ENCODE assay signal across 1 cellular context in the genomic region with DNA sequence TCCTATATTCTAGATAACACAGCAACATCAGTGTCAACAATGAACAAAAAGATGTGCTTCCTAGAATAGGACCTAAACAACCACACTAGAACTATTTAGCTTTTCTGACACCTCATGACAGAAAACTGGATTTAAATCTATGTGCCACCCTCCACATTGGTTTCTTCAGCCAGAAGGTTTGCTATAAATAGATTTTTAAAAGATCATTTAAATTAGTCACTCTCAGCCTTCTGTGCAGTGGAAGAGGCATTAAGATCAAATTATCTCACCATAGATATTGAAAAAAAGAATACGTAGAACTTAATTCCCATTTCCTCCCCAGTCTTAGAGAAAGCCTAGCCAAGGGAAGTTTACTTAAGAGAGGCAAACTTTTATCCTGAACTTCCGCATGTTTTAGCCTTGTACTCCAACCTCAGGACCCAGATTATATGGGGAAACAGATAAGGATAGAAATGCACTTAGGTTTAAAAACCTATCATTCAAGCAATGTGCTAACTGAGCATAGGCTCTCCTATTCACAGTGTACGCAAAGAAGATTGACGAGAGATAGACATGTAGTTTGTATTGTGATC.
TF ChIP-seq lines count a peak whose summit lies in the region.

No MANE protein-coding gene starts in this region.

TF ChIP-seq in HepG2, 621 proteins besides CTCF, POLR2A, EP300 and RAD21:
- TF ChIP-seq, protein P1, sequence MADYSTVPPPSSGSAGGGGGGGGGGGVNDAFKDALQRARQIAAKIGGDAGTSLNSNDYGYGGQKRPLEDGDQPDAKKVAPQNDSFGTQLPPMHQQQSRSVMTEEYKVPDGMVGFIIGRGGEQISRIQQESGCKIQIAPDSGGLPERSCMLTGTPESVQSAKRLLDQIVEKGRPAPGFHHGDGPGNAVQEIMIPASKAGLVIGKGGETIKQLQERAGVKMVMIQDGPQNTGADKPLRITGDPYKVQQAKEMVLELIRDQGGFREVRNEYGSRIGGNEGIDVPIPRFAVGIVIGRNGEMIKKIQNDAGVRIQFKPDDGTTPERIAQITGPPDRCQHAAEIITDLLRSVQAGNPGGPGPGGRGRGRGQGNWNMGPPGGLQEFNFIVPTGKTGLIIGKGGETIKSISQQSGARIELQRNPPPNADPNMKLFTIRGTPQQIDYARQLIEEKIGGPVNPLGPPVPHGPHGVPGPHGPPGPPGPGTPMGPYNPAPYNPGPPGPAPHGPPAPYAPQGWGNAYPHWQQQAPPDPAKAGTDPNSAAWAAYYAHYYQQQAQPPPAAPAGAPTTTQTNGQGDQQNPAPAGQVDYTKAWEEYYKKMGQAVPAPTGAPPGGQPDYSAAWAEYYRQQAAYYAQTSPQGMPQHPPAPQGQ (CRISPR knock-in tag; IDR thresholded peaks at IDR 0.05; ENCODE audit: borderline replicate concordance): no peak
- no peak for TF ChIP-seq HNRNPK (IDR thresholded peaks at IDR 0.05; ENCODE audit: low read depth, low read length, poor library complexity, severe bottlenecking)
- TF ChIP-seq RFX3 (CRISPR knock-in tag; IDR thresholded peaks at IDR 0.05): no peak
- no peak for TF ChIP-seq TCF12 (IDR thresholded peaks at IDR 0.05)
- no peak for TF ChIP-seq TCF12 (CRISPR knock-in tag; IDR thresholded peaks at IDR 0.05)
- no peak for TF ChIP-seq FOXP1 (IDR thresholded peaks at IDR 0.05)
- TF ChIP-seq FOXP1 (CRISPR knock-in tag; IDR thresholded peaks at IDR 0.05): no peak
- TF ChIP-seq, protein P2, sequence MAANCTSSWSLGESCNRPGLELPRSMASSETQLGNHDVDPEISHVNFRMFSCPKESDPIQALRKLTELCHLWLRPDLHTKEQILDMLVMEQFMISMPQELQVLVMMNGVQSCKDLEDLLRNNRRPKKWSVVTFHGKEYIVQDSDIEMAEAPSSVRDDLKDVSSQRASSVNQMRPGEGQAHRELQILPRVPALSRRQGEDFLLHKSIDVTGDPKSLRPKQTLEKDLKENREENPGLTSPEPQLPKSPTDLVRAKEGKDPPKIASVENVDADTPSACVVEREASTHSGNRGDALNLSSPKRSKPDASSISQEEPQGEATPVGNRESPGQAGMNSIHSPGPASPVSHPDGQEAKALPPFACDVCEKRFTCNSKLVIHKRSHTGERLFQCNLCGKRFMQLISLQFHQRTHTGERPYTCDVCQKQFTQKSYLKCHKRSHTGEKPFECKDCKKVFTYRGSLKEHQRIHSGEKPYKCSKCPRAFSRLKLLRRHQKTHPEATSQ (CRISPR knock-in tag; IDR thresholded peaks at IDR 0.05; ENCODE audit: borderline replicate concordance): no peak
- TF ChIP-seq ELF1 (CRISPR knock-in tag; IDR thresholded peaks at IDR 0.05): no peak
- TF ChIP-seq HOXA9 (CRISPR knock-in tag; IDR thresholded peaks at IDR 0.05; ENCODE audit: borderline replicate concordance): no peak
- TF ChIP-seq, protein P3, sequence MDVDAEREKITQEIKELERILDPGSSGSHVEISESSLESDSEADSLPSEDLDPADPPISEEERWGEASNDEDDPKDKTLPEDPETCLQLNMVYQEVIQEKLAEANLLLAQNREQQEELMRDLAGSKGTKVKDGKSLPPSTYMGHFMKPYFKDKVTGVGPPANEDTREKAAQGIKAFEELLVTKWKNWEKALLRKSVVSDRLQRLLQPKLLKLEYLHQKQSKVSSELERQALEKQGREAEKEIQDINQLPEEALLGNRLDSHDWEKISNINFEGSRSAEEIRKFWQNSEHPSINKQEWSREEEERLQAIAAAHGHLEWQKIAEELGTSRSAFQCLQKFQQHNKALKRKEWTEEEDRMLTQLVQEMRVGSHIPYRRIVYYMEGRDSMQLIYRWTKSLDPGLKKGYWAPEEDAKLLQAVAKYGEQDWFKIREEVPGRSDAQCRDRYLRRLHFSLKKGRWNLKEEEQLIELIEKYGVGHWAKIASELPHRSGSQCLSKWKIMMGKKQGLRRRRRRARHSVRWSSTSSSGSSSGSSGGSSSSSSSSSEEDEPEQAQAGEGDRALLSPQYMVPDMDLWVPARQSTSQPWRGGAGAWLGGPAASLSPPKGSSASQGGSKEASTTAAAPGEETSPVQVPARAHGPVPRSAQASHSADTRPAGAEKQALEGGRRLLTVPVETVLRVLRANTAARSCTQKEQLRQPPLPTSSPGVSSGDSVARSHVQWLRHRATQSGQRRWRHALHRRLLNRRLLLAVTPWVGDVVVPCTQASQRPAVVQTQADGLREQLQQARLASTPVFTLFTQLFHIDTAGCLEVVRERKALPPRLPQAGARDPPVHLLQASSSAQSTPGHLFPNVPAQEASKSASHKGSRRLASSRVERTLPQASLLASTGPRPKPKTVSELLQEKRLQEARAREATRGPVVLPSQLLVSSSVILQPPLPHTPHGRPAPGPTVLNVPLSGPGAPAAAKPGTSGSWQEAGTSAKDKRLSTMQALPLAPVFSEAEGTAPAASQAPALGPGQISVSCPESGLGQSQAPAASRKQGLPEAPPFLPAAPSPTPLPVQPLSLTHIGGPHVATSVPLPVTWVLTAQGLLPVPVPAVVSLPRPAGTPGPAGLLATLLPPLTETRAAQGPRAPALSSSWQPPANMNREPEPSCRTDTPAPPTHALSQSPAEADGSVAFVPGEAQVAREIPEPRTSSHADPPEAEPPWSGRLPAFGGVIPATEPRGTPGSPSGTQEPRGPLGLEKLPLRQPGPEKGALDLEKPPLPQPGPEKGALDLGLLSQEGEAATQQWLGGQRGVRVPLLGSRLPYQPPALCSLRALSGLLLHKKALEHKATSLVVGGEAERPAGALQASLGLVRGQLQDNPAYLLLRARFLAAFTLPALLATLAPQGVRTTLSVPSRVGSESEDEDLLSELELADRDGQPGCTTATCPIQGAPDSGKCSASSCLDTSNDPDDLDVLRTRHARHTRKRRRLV (CRISPR knock-in tag; IDR thresholded peaks at IDR 0.05): no peak
- no peak for TF ChIP-seq MTA3 (CRISPR knock-in tag; IDR thresholded peaks at IDR 0.05)
